1 cellular context compared by ENCODE assay signal in the genomic region with DNA sequence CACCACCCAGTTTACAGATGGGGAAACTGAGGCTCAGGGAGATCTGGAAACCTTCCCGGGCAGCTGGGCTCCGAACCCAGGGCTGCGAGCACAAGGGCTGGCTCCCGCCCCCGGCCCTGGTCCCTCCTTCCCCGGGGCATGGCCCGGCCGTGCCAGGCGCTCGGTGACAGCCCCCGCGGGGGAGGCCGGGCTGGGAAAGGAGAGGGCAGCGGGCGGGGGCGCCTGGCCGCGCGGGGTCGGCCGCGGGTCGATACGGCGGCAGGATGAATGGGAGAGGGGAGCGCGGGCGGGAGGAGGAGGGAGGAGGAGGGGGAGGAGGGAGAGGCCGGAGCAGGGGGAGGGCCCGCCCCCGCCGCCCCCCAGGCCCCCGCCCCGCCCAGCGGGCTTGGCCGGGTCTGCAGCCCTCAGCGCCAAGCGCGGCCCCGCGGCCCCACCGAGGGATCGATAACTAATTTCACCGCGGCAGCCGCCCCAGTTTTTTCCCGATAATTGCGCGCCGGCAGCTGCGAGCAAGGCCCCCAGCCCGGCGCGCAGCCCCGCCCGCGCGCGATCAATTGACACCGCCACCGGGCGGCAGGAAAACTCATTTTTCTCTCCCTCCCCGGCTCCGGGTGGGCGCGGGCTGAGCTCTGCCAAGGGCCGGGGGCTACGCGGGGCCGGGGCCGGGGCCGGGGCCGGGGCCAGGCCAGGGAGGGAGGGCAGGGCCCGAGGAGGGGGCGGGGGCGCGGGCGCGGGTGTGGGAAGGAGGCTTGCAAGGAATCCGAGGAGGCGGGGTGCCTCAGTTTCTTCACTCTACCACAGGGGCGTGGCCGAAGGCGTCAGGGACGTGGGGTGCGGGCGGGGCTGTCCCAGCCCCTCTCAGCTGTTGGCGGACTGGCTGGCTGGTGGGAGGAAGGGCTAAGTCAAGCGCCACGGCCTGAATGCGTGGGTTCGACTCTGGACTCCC.
TF ChIP-seq lines count a peak whose summit lies in the region.

No MANE protein-coding gene starts in this region.

TF ChIP-seq in K562, 482 proteins besides CTCF, POLR2A, EP300 and RAD21 (continued from another document):
- TF ChIP-seq, protein P1, sequence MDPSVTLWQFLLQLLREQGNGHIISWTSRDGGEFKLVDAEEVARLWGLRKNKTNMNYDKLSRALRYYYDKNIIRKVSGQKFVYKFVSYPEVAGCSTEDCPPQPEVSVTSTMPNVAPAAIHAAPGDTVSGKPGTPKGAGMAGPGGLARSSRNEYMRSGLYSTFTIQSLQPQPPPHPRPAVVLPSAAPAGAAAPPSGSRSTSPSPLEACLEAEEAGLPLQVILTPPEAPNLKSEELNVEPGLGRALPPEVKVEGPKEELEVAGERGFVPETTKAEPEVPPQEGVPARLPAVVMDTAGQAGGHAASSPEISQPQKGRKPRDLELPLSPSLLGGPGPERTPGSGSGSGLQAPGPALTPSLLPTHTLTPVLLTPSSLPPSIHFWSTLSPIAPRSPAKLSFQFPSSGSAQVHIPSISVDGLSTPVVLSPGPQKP (CRISPR knock-in tag; IDR thresholded peaks at IDR 0.05): no peak
- TF ChIP-seq POLR2G (IDR thresholded peaks at IDR 0.05; ENCODE audit: low read depth, low read length): peak; percentile 40; the same call in 1 of the 2 replicates
- peak; percentile 29 for TF ChIP-seq ZFP36 (IDR thresholded peaks at IDR 0.05; ENCODE audit: low read depth, low read length, partially characterized antibody)
- TF ChIP-seq, protein P2, sequence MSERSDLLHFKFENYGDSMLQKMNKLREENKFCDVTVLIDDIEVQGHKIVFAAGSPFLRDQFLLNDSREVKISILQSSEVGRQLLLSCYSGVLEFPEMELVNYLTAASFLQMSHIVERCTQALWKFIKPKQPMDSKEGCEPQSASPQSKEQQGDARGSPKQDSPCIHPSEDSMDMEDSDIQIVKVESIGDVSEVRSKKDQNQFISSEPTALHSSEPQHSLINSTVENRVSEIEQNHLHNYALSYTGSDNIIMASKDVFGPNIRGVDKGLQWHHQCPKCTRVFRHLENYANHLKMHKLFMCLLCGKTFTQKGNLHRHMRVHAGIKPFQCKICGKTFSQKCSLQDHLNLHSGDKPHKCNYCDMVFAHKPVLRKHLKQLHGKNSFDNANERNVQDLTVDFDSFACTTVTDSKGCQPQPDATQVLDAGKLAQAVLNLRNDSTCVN (CRISPR knock-in tag; IDR thresholded peaks at IDR 0.05): no peak
- TF ChIP-seq, protein P3, sequence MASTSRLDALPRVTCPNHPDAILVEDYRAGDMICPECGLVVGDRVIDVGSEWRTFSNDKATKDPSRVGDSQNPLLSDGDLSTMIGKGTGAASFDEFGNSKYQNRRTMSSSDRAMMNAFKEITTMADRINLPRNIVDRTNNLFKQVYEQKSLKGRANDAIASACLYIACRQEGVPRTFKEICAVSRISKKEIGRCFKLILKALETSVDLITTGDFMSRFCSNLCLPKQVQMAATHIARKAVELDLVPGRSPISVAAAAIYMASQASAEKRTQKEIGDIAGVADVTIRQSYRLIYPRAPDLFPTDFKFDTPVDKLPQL (IDR thresholded peaks at IDR 0.05; ENCODE audit: extremely low read depth, insufficient read length): no peak
- no peak for TF ChIP-seq GATA2 (CRISPR knock-in tag; IDR thresholded peaks at IDR 0.05)
- no peak for TF ChIP-seq BCOR (IDR thresholded peaks at IDR 0.05)
- no peak for TF ChIP-seq ZNF316 (IDR thresholded peaks at IDR 0.05)
- TF ChIP-seq MYC (IDR thresholded peaks at IDR 0.05; ENCODE audit: low read depth, low read length): no peak
- no peak for TF ChIP-seq MYC (CRISPR knock-in tag; IDR thresholded peaks at IDR 0.05; ENCODE audit: borderline replicate concordance, low read depth)
- TF ChIP-seq ZNF384 (IDR thresholded peaks at IDR 0.05; ENCODE audit: low read depth, low read length): no peak
- TF ChIP-seq FOXM1 (IDR thresholded peaks at IDR 0.05; ENCODE audit: low read depth): no peak
- TF ChIP-seq FOXM1 (CRISPR knock-in tag; IDR thresholded peaks at IDR 0.05; ENCODE audit: low read depth): no peak
- peak; percentile 5 for TF ChIP-seq RBM25 (IDR thresholded peaks at IDR 0.05; ENCODE audit: low read depth, low read length, severe bottlenecking)
- TF ChIP-seq POLR2AphosphoS2 (IDR thresholded peaks at IDR 0.05; ENCODE audit: low read length): no peak
- no peak for TF ChIP-seq BMI1 (IDR thresholded peaks at IDR 0.05; ENCODE audit: low read length)
- TF ChIP-seq ZNF165 (CRISPR knock-in tag; IDR thresholded peaks at IDR 0.05; ENCODE audit: borderline replicate concordance): no peak
- peak; percentile 34 for TF ChIP-seq RBFOX2 (IDR thresholded peaks at IDR 0.05; ENCODE audit: low read depth, low read length)
- TF ChIP-seq GABPB1 (CRISPR knock-in tag; IDR thresholded peaks at IDR 0.05): no peak
- no peak for TF ChIP-seq ARID2 (IDR thresholded peaks at IDR 0.05)
- no peak for TF ChIP-seq U2AF1 (optimal IDR thresholded peaks at IDR 0.05; ENCODE audit: low read depth, low read length)
- TF ChIP-seq, protein P4, sequence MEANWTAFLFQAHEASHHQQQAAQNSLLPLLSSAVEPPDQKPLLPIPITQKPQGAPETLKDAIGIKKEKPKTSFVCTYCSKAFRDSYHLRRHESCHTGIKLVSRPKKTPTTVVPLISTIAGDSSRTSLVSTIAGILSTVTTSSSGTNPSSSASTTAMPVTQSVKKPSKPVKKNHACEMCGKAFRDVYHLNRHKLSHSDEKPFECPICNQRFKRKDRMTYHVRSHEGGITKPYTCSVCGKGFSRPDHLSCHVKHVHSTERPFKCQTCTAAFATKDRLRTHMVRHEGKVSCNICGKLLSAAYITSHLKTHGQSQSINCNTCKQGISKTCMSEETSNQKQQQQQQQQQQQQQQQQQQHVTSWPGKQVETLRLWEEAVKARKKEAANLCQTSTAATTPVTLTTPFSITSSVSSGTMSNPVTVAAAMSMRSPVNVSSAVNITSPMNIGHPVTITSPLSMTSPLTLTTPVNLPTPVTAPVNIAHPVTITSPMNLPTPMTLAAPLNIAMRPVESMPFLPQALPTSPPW (CRISPR knock-in tag; IDR thresholded peaks at IDR 0.05): peak; percentile 89
- TF ChIP-seq, protein P5, sequence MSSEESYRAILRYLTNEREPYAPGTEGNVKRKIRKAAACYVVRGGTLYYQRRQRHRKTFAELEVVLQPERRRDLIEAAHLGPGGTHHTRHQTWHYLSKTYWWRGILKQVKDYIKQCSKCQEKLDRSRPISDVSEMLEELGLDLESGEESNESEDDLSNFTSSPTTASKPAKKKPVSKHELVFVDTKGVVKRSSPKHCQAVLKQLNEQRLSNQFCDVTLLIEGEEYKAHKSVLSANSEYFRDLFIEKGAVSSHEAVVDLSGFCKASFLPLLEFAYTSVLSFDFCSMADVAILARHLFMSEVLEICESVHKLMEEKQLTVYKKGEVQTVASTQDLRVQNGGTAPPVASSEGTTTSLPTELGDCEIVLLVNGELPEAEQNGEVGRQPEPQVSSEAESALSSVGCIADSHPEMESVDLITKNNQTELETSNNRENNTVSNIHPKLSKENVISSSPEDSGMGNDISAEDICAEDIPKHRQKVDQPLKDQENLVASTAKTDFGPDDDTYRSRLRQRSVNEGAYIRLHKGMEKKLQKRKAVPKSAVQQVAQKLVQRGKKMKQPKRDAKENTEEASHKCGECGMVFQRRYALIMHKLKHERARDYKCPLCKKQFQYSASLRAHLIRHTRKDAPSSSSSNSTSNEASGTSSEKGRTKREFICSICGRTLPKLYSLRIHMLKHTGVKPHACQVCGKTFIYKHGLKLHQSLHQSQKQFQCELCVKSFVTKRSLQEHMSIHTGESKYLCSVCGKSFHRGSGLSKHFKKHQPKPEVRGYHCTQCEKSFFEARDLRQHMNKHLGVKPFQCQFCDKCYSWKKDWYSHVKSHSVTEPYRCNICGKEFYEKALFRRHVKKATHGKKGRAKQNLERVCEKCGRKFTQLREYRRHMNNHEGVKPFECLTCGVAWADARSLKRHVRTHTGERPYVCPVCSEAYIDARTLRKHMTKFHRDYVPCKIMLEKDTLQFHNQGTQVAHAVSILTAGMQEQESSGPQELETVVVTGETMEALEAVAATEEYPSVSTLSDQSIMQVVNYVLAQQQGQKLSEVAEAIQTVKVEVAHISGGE (CRISPR knock-in tag; IDR thresholded peaks at IDR 0.05): 0 out of 6 replicates have a peak, but pooled peaks of 1 of the 3 experiments have one; percentile 1
- TF ChIP-seq, protein P6, sequence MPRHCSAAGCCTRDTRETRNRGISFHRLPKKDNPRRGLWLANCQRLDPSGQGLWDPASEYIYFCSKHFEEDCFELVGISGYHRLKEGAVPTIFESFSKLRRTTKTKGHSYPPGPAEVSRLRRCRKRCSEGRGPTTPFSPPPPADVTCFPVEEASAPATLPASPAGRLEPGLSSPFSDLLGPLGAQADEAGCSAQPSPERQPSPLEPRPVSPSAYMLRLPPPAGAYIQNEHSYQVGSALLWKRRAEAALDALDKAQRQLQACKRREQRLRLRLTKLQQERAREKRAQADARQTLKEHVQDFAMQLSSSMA (CRISPR knock-in tag; IDR thresholded peaks at IDR 0.05): no peak
- TF ChIP-seq LARP7 (IDR thresholded peaks at IDR 0.05): no peak
- no peak for TF ChIP-seq OTX1 (CRISPR knock-in tag; IDR thresholded peaks at IDR 0.05)
- peak; percentile 48; the same call in 1 of the 2 replicates for TF ChIP-seq ZBTB7A (IDR thresholded peaks at IDR 0.05; ENCODE audit: borderline replicate concordance, control insufficient read depth, low read depth, low read length)
- no peak for TF ChIP-seq ETV1 (tag; conservative IDR thresholded peaks at IDR 0.05; ENCODE audit: low read depth)
- TF ChIP-seq, protein P7, sequence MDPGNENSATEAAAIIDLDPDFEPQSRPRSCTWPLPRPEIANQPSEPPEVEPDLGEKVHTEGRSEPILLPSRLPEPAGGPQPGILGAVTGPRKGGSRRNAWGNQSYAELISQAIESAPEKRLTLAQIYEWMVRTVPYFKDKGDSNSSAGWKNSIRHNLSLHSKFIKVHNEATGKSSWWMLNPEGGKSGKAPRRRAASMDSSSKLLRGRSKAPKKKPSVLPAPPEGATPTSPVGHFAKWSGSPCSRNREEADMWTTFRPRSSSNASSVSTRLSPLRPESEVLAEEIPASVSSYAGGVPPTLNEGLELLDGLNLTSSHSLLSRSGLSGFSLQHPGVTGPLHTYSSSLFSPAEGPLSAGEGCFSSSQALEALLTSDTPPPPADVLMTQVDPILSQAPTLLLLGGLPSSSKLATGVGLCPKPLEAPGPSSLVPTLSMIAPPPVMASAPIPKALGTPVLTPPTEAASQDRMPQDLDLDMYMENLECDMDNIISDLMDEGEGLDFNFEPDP (CRISPR knock-in tag; IDR thresholded peaks at IDR 0.05): no peak
- TF ChIP-seq HMGN3 (IDR thresholded peaks at IDR 0.05; ENCODE audit: borderline replicate concordance, extremely low read depth, insufficient read length, low read depth, low read length): peak; percentile 43
- TF ChIP-seq POLR3A (IDR thresholded peaks at IDR 0.05; ENCODE audit: borderline replicate concordance, extremely low read depth, insufficient read depth, insufficient read length): no peak
- TF ChIP-seq ZNF274 (IDR thresholded peaks at IDR 0.05; ENCODE audit: borderline replicate concordance, low read depth, low read length): no peak
- TF ChIP-seq FOXP1 (CRISPR knock-in tag; IDR thresholded peaks at IDR 0.05): no peak
- TF ChIP-seq ZNF263 (CRISPR knock-in tag; IDR thresholded peaks at IDR 0.05; ENCODE audit: borderline replicate concordance): peak; percentile 96
- TF ChIP-seq HNRNPL (IDR thresholded peaks at IDR 0.05; ENCODE audit: low read depth, low read length): no peak
- no peak for TF ChIP-seq KDM4B (IDR thresholded peaks at IDR 0.05; ENCODE audit: borderline replicate concordance in 2 of 2, low read depth in 1 of 2)
- no peak for TF ChIP-seq C11orf30 (IDR thresholded peaks at IDR 0.05; ENCODE audit: low read depth)
- TF ChIP-seq POLR2H (tag; IDR thresholded peaks at IDR 0.05; ENCODE audit: low read depth): no peak
